In the genomic region with DNA sequence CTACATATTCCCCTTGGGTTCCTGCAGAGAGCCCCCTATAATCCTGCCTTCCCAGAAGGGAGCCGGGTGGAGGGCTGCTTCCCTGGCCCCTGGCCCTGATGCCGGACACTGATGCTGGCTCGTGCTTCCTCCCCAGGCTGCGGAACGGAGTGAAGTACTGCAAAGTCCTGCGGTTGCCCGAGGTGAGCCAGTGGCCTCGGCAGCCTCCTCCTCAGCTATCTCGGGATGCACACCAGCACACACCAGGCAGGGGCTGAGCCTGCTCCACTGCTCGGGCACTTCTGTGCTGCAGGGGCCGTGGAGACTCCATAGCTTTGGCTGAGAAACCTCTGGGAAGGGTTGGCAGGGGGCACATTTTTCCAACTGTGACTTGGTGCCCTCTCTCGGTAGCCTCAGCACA, we compare ENCODE assay signal across 12 cellular contexts.
"Had no signal": no experiment of that assay in that cellular context is flagged by ENCODE, and none has a peak within 500 bp of the region (broad histone marks: within the 10 kb centered on the region; RNA-seq: fewer than 3 reads in every experiment).

No MANE protein-coding gene starts in this region.

- H3K27ac ChIP-seq: cardiac muscle cell, gastrocnemius medialis, left lung, ovary, sigmoid colon, SK-N-MC, upper lobe of right lung had no signal

- H3K9me3 Mint-ChIP-seq: activated B cell treated with CpG ODN at 0.5 μM for 24 hours; stimulated activated naive CD8-positive, alpha-beta T cell treated with anti-CD3 and anti-CD28 coated beads, Interleukin-15, Interleukin-2, amounts not matched to agents 100 ng/mL and 50 ng/mL, for 24 hours had no signal

- ATAC-seq: left lung, upper lobe of right lung had no signal

- H3K27ac Mint-ChIP-seq: activated B cell treated with CpG ODN at 0.5 μM for 24 hours had no signal

- H3K4me3 ChIP-seq: cardiac muscle cell, gastrocnemius medialis, left lung, ovary, sigmoid colon, SK-N-MC, upper lobe of right lung had no signal

- H3K36me3 ChIP-seq: ovary had no signal

- H3K27me3 ChIP-seq: cardiac muscle cell, gastrocnemius medialis, left lung, ovary, sigmoid colon, upper lobe of right lung had no signal

- H3K9me3 ChIP-seq: gastrocnemius medialis, left lung, ovary, sigmoid colon, upper lobe of right lung had no signal

- H3K4me1 ChIP-seq: gastrocnemius medialis, sigmoid colon, upper lobe of right lung had no signal

- H3K27me3 Mint-ChIP-seq: activated B cell treated with CpG ODN at 0.5 μM for 24 hours; stimulated activated naive CD8-positive, alpha-beta T cell treated with anti-CD3 and anti-CD28 coated beads, Interleukin-15, Interleukin-2, amounts not matched to agents 100 ng/mL and 50 ng/mL, for 24 hours had no signal

- DNase-seq: activated B cell treated with CpG ODN at 0.5 μM for 24 hours; activated CD4-positive, alpha-beta T cell treated with anti-CD3 and anti-CD28 coated beads, Interleukin-2, amount 50 U/mL, for 1 hour; gastrocnemius medialis; islet precursor cell; left lung; ovary; sigmoid colon; T-helper 1 cell; upper lobe of right lung had no signal

- H3K4me3 Mint-ChIP-seq: activated B cell treated with CpG ODN at 0.5 μM for 24 hours; stimulated activated naive CD8-positive, alpha-beta T cell treated with anti-CD3 and anti-CD28 coated beads, Interleukin-15, Interleukin-2, amounts not matched to agents 100 ng/mL and 50 ng/mL, for 24 hours had no signal
